Comparison of ENCODE assay signal across 2 cellular contexts in the genomic region with DNA sequence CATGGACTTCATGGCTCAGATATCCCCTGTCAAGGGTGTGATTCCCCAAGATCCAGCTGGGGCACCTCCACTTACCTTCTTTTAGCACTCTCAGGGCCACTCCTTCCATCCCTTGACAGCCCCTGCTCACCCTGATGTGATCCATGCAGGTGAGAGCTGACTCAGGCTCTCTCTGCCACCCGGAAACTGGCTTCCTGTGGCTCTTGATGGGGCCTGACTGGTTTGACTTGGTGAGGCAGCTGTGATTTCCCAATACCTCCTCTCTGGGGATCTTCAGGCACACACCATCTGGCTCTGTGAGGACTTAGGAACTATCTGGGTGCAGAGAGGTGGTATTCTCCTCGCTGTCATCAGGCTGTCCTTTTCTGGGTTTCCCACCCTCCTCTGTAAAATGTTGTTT.
TF ChIP-seq lines count a peak whose summit lies in the region.

No MANE protein-coding gene starts in this region.

TF ChIP-seq in GM12878, 131 proteins besides CTCF, POLR2A, EP300 and RAD21:
- no peak for TF ChIP-seq CUX1 (IDR thresholded peaks at IDR 0.05; ENCODE audit: insufficient replicate concordance, low read depth, low read length)
- TF ChIP-seq MYB (IDR thresholded peaks at IDR 0.05; ENCODE audit: borderline replicate concordance, low read depth, low read length), result no peak
- TF ChIP-seq EGR1 (IDR thresholded peaks at IDR 0.05; ENCODE audit: borderline replicate concordance in 1 of 2, low read depth in 2 of 2, low read length in 2 of 2), result no peak
- TF ChIP-seq KLF5 (IDR thresholded peaks at IDR 0.05; ENCODE audit: partially characterized antibody), result no peak
- TF ChIP-seq SPI1 (IDR thresholded peaks at IDR 0.05; ENCODE audit: borderline replicate concordance, insufficient read depth, low read depth, low read length), result no peak
- no peak for TF ChIP-seq BMI1 (IDR thresholded peaks at IDR 0.05; ENCODE audit: borderline replicate concordance)
- TF ChIP-seq TCF7 (IDR thresholded peaks at IDR 0.05; ENCODE audit: borderline replicate concordance), result no peak
- no peak for TF ChIP-seq IKZF2 (IDR thresholded peaks at IDR 0.05)
- TF ChIP-seq, protein P1, sequence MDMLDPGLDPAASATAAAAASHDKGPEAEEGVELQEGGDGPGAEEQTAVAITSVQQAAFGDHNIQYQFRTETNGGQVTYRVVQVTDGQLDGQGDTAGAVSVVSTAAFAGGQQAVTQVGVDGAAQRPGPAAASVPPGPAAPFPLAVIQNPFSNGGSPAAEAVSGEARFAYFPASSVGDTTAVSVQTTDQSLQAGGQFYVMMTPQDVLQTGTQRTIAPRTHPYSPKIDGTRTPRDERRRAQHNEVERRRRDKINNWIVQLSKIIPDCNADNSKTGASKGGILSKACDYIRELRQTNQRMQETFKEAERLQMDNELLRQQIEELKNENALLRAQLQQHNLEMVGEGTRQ (IDR thresholded peaks at IDR 0.05; ENCODE audit: borderline replicate concordance, low read depth, low read length), result no peak
- TF ChIP-seq E2F4 (IDR thresholded peaks at IDR 0.05; ENCODE audit: low read depth, low read length), result no peak

TF ChIP-seq in SK-N-SH, 30 proteins besides CTCF, POLR2A, EP300 and RAD21:
- TF ChIP-seq RFX5 (IDR thresholded peaks at IDR 0.05; ENCODE audit: low read length) (no peak), EZH2phosphoT487 (IDR thresholded peaks at IDR 0.05; ENCODE audit: borderline replicate concordance, low read depth) (no peak), PBX3 (IDR thresholded peaks at IDR 0.05) (no peak), YY1 (IDR thresholded peaks at IDR 0.05; ENCODE audit: low read depth) (no peak), GABPA (IDR thresholded peaks at IDR 0.05; ENCODE audit: low read depth) (no peak), SIN3A (IDR thresholded peaks at IDR 0.05; ENCODE audit: borderline replicate concordance, low read depth, low read length) (no peak), USF1 (IDR thresholded peaks at IDR 0.05; ENCODE audit: borderline replicate concordance, low read depth) (no peak), TAF1 (IDR thresholded peaks at IDR 0.05; ENCODE audit: borderline replicate concordance, low read depth, low read length) (no peak), ELF1 (IDR thresholded peaks at IDR 0.05) (no peak), NRF1 (IDR thresholded peaks at IDR 0.05; ENCODE audit: low read depth, low read length) (no peak), TEAD4 (IDR thresholded peaks at IDR 0.05; ENCODE audit: borderline replicate concordance, insufficient read depth) (no peak), REST (IDR thresholded peaks at IDR 0.05; ENCODE audit: low read depth, low read length) (no peak)
